8 cellular contexts compared by ENCODE assay signal in genomic region chr7:23247602-23248335, GRCh38. TPM values are rescaled to one million over a fixed set of nuclear protein-coding genes. Genes with fewer than 3 reads are reported as not detected.
DNase-seq lines count a peak whose midpoint lies in the region; ATAC-seq and TF ChIP-seq lines count a peak whose summit lies in the region.

No MANE protein-coding gene starts in this region.

- H3K27ac Mint-ChIP-seq in IgD-negative memory B cell: no peak overlapping the region
- no peak overlapping the region for H3K27ac Mint-ChIP-seq in endodermal cell

- H3K4me3 ChIP-seq in endodermal cell (ENCODE audit: low read length): no peak overlapping the region

- H3K27me3 Mint-ChIP-seq in IgD-negative memory B cell (peaks cover 47% of the 10 kb centered on the region), endodermal cell (ENCODE audit: insufficient read depth) (peaks cover 55% of the 10 kb centered on the region)

- H3K4me1 ChIP-seq in endodermal cell (ENCODE audit: control insufficient read depth, insufficient read depth, low read length): no peaks in the 10 kb centered on the region

- 79 to 90% methylated on average over 44 to 53 of the region's 53 CpGs for WGBS in endodermal cell (ENCODE audit: insufficient coverage in 1 of 2, insufficient read length in 1 of 2), 2 experiments

- peaks cover 9% of the 10 kb centered on the region for H3K27me3 ChIP-seq in endodermal cell (ENCODE audit: control insufficient read depth, insufficient read depth, low read length, poor library complexity, severe bottlenecking)

- no peak for TF ChIP-seq CTCF in endodermal cell (conservative IDR thresholded peaks at IDR 0.05)

- peaks cover 2% of the 10 kb centered on the region for H3K36me3 Mint-ChIP-seq in IgD-negative memory B cell
- H3K36me3 Mint-ChIP-seq in endodermal cell (ENCODE audit: low read depth): no peaks in the 10 kb centered on the region

- DNase-seq in AG08396 (ENCODE audit: low spot score) (peak; percentile 53), endodermal cell (peak; percentile 76), mucosa of gallbladder (ENCODE audit: low spot score) (peak; percentile 14), GM19240 (ENCODE audit: insufficient read length, low spot score) (no peak), COLO668 (lab: John Stamatoyannopoulos, UW; ENCODE audit: unreplicated experiment) (no peak)
- no peak for DNase-seq in stimulated activated CD4-positive, alpha-beta T cell treated with anti-CD3 and anti-CD28 coated beads, Interleukin-1b, Interleukin-23, amount 100 ng/mL, for 48 hours

- peaks cover 6% of the 10 kb centered on the region for H3K9me3 ChIP-seq in endodermal cell (ENCODE audit: control insufficient read depth, low read length)

- no peaks in the 10 kb centered on the region for H3K36me3 ChIP-seq in endodermal cell (ENCODE audit: control insufficient read depth, insufficient read depth, low read length)

- no peak overlapping the region for H3K27ac ChIP-seq in endodermal cell (ENCODE audit: low read depth, low read length)

- no peak for ATAC-seq in GM19452 (IDR thresholded peaks at IDR 0.05; ENCODE audit: unreplicated experiment)

- H3K4me1 Mint-ChIP-seq in IgD-negative memory B cell (peaks cover 4 to 5% (median 5%) of the 10 kb centered on the region in 3 donors), endodermal cell (peaks cover 7% of the 10 kb centered on the region)

- H3K4me3 Mint-ChIP-seq in IgD-negative memory B cell (peak overlapping the region in 3 of 4 donors; percentile 46 to 86 (median 61)), endodermal cell (peak overlapping the region; percentile 58)

- H3K9me3 Mint-ChIP-seq in IgD-negative memory B cell (peaks cover 0 to 12% (median 12%) of the 10 kb centered on the region in 3 donors), endodermal cell (peaks cover 5% of the 10 kb centered on the region)

- H3K9ac ChIP-seq in endodermal cell (ENCODE audit: extremely low read depth, low read length, poor library complexity, severe bottlenecking): no peak overlapping the region

RNA-seq across cellular contexts. Expression of gene GPNMB, which starts 1.2 kb away (rescaled TPM):
- polyA plus RNA-seq in IgD-negative memory B cell: not detected
- total RNA-seq in endodermal cell (1 to 10 TPM in 1 of 2 donors, under 1 TPM in 1; 0.99 to 1.1 TPM), mucosa of gallbladder (72.4 TPM)
- 0.07 TPM for polyA plus RNA-seq in endodermal cell (2013, experiment 1 of 2)
- polyA plus RNA-seq in endodermal cell (2013, experiment 2 of 2): 0.29 TPM

RNA-seq across cellular contexts. Expression of gene MALSU1, which starts 51.4 kb away (rescaled TPM):
- 68.1 TPM for polyA plus RNA-seq in IgD-negative memory B cell
- total RNA-seq in endodermal cell (10 to 100 TPM; 73.5 to 87.4 TPM), mucosa of gallbladder (40.5 TPM)
- polyA plus RNA-seq in endodermal cell (2013, experiment 1 of 2): 69.1 TPM
- polyA plus RNA-seq in endodermal cell (2013, experiment 2 of 2): 64.2 TPM

Comparison
In these comparisons a context has a peak if more than half of its experiments do, and no peak if none do; other contexts are left out.
1. DNase-seq: peak in AG08396 (single experiment), endodermal cell (single experiment) and mucosa of gallbladder (single experiment); none in GM19240 (single experiment), COLO668 (single experiment) and stimulated activated CD4-positive, alpha-beta T cell treated with anti-CD3 and anti-CD28 coated beads, Interleukin-1b, Interleukin-23, amount 100 ng/mL, for 48 hours (single experiment).
2. RNA of gene GPNMB, which starts 1.2 kb away (total RNA-seq): 72.4 TPM in mucosa of gallbladder (single experiment); 0.99 to 1.1 TPM in endodermal cell; every median in the first group is over 10 times any median in the second.